34 cellular contexts compared by ENCODE assay signal in genomic region chr1:218400624-218401023, GRCh38. TPM values are rescaled to one million over a fixed set of nuclear protein-coding genes. Genes with fewer than 3 reads are reported as not detected.
"Had no signal": no experiment of that assay in that cellular context is flagged by ENCODE, and none has a peak within 500 bp of the region (broad histone marks: within the 10 kb centered on the region; RNA-seq: fewer than 3 reads in every experiment).

No MANE protein-coding gene starts in this region.

- H3K36me3 ChIP-seq: adrenal gland, breast epithelium, WERI-Rb-1 had no signal

- H3K4me3 ChIP-seq: adrenal gland, breast epithelium, esophagus muscularis mucosa, gastrocnemius medialis had no signal

- H3K9me3 ChIP-seq: adrenal gland, breast epithelium, esophagus muscularis mucosa, gastrocnemius medialis had no signal

- H3K27me3 ChIP-seq: adrenal gland, breast epithelium, esophagus muscularis mucosa, foreskin keratinocyte, gastrocnemius medialis had no signal

- H3K27ac ChIP-seq: adrenal gland, breast epithelium, foreskin keratinocyte, gastrocnemius medialis, WERI-Rb-1 had no signal

- H3K4me1 ChIP-seq: adrenal gland, breast epithelium had no signal

- DNase-seq: activated B cell treated with CpG ODN at 0.5 μM for 24 hours; activated CD4-positive, alpha-beta T cell treated with anti-CD3 and anti-CD28 coated beads for 48 hours; activated CD4-positive, alpha-beta T cell treated with anti-CD3 and anti-CD28 coated beads, Interleukin-2, amount 50 U/mL, for 1 hour; activated CD4-positive, alpha-beta T cell treated with anti-CD3 and anti-CD28 coated beads, Interleukin-2, amount 50 U/mL, for 48 hours; activated CD8-positive, alpha-beta memory T cell treated with anti-CD3 and anti-CD28 coated beads, Interleukin-2, amount 10 ng/mL, durations not matched to agents 7 days and 5 days; activated CD8-positive, alpha-beta memory T cell treated with anti-CD3 and anti-CD28 coated beads, Interleukin-2, amount 50 U/mL, for 4 hours; activated CD8-positive, alpha-beta T cell treated with anti-CD3 and anti-CD28 coated beads for 36 hours; activated effector memory CD4-positive, alpha-beta T cell treated with anti-CD3 and anti-CD28 coated beads, Interleukin-2, amount 50 U/mL, for 16 hours; activated naive CD4-positive, alpha-beta T cell treated with anti-CD3 and anti-CD28 coated beads for 36 hours; activated naive CD8-positive, alpha-beta T cell treated with anti-CD3 and anti-CD28 coated beads for 36 hours; activated naive CD8-positive, alpha-beta T cell treated with anti-CD3 and anti-CD28 coated beads, Interleukin-2, amount 50 U/mL, for 24 hours; activated T-cell treated with anti-CD3 and anti-CD28 coated beads, Interleukin-2, amount 50 U/mL, for 1 hour; activated T-cell treated with anti-CD3 and anti-CD28 coated beads, Interleukin-2, amount 50 U/mL, for 48 hours; adrenal gland; amygdala; aorta; cortex of kidney; dermis blood vessel endothelial cell; effector CD4-positive, alpha-beta T cell; effector memory CD8-positive, alpha-beta T cell; erythroblast; foreskin keratinocyte; gastrocnemius medialis; glutamatergic neuron; T-helper 1 cell; T-helper 17 cell; T1000; WERI-Rb-1 had no signal

- ATAC-seq: activated CD4-positive, CD25-positive, alpha-beta regulatory T cell treated with anti-CD3 and anti-CD28 coated beads, Interleukin-2, amount 50 U/mL, for 24 hours; activated CD8-positive, alpha-beta memory T cell treated with anti-CD3 and anti-CD28 coated beads, Interleukin-2, amount 10 ng/mL, durations not matched to agents 7 days and 5 days; activated CD8-positive, alpha-beta T cell treated with anti-CD3 and anti-CD28 coated beads for 36 hours; activated naive CD8-positive, alpha-beta T cell treated with anti-CD3 and anti-CD28 coated beads, Interleukin-2, amount 50 U/mL, for 24 hours; effector memory CD8-positive, alpha-beta T cell; foreskin keratinocyte; gastrocnemius medialis; T-helper 17 cell had no signal

RNA-seq across cellular contexts. Expression of gene TGFB2, which starts 55.5 kb away (rescaled TPM):
- total RNA-seq: activated CD8-positive, alpha-beta memory T cell treated with anti-CD3 and anti-CD28 coated beads for 36 hours; activated CD8-positive, alpha-beta memory T cell treated with anti-CD3 and anti-CD28 coated beads, Interleukin-2, amount 10 ng/mL, durations not matched to agents 7 days and 5 days; activated CD8-positive, alpha-beta T cell treated with anti-CD3 and anti-CD28 coated beads for 36 hours; activated T-helper 1 cell treated with anti-CD3 and anti-CD28 coated beads, Interleukin-12 subunit alpha, Interleukin-12 subunit beta, Interleukin-2, Interleukin-4 antibody, amounts not matched to agents 30 ng/mL and 10 ng/mL and 1 ng/mL, durations not matched to agents 14 hours and 24 hours and 36 hours; activated T-helper 2 cell treated with anti-CD3 and anti-CD28 coated beads, Interferon-gamma antibody, Interleukin-2, Interleukin-4, amounts not matched to agents 10 μg/mL and 5 μg/mL and 100 μg/mL, durations not matched to agents 14 hours and 24 hours and 36 hours had no signal
